In the genomic region with DNA sequence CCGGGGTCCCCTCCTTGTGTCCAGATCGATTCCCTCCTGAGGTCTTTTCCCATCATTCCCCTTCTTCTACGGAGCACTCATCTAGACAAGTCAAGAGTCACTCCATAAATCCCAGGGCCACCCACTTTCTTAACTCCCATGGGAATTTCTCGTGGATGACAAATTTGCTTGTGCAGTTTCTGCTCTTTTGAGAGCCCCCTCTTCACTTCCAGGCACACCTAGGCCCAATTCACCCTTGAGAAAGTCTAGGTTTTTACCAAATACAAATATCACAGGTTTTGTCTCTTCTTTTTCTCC, we compare ENCODE assay signal across 9 cellular contexts. TPM values are rescaled to one million over a fixed set of nuclear protein-coding genes. Genes with fewer than 3 reads are reported as not detected.
DNase-seq lines count a peak whose midpoint lies in the region; ATAC-seq and TF ChIP-seq lines count a peak whose summit lies in the region.
"Had no signal": no experiment of that assay in that cellular context is flagged by ENCODE, and none has a peak within 500 bp of the region (broad histone marks: within the 10 kb centered on the region; RNA-seq: fewer than 3 reads in every experiment).

No MANE protein-coding gene starts in this region.

- H3K27ac ChIP-seq in VCaP (peak overlapping the region; percentile 95), gastroesophageal sphincter (peak overlapping the region; percentile 81 to 96 (median 93)), skeletal muscle tissue (ENCODE audit: low read depth, low read length) (peak overlapping the region; percentile 92)

- TF ChIP-seq CTCF in VCaP (conservative IDR thresholded peaks at IDR 0.05) = no peak
- TF ChIP-seq CTCF in gastroesophageal sphincter (IDR thresholded peaks at IDR 0.05) = no peak

- TF ChIP-seq POLR2A in gastroesophageal sphincter (IDR thresholded peaks at IDR 0.05) = no peak

- no peak for TF ChIP-seq EP300 in gastroesophageal sphincter (IDR thresholded peaks at IDR 0.05)

- peak overlapping the region; percentile 73 to 98 (median 84) for H3K9ac ChIP-seq in skeletal muscle tissue (ENCODE audit: low read depth in 1 of 3, low read length in 3 of 3)

- H3K4me1 ChIP-seq in gastroesophageal sphincter = peaks cover 3 to 36% (median 19%) of the 10 kb centered on the region in 3 donors
- H3K4me1 ChIP-seq in skeletal muscle tissue (ENCODE audit: control insufficient read depth in 3 of 3, insufficient read depth in 3 of 3, low read length in 3 of 3) = peaks cover 22 to 30% (median 22%) of the 10 kb centered on the region in 3 donors

- H3K36me3 ChIP-seq in H7 (replicated peaks; ENCODE audit: control insufficient read depth, insufficient read depth, low read length) = peaks cover 28% of the 10 kb centered on the region
- peaks cover 2 to 66% of the 10 kb centered on the region in 2 donors for H3K36me3 ChIP-seq in gastroesophageal sphincter
- H3K36me3 ChIP-seq in skeletal muscle tissue (ENCODE audit: control insufficient read depth in 3 of 3, insufficient read depth in 3 of 3, low read length in 3 of 3) = peaks cover 53 to 59% (median 56%) of the 10 kb centered on the region in 3 donors

- H3K27me3 ChIP-seq in H7 (ENCODE audit: control insufficient read depth, insufficient read depth, low read length) (no peaks in the 10 kb centered on the region), gastroesophageal sphincter (no peaks in the 10 kb centered on the region), skeletal muscle tissue (ENCODE audit: control insufficient read depth in 3 of 3, insufficient read depth in 3 of 3, low read length in 3 of 3) (no peaks in the 10 kb centered on the region)

- no peak for ATAC-seq in gastroesophageal sphincter
- ATAC-seq in HG03457 (IDR thresholded peaks at IDR 0.05; ENCODE audit: unreplicated experiment) = no peak

- DNase-seq in H7 = no peak
- no peak for DNase-seq in iPS-NIHi7 (ENCODE audit: extremely low spot score)
- no peak for DNase-seq in NCI-H69 (lab: John Stamatoyannopoulos, UW)
- no peak for DNase-seq in inferior parietal cortex (ENCODE audit: extremely low spot score)

- WGBS in gastroesophageal sphincter (ENCODE audit: low coverage in 1 of 2), 2 donors = 4 to 6% methylated on average over 3 to 4 of the region's 4 CpGs

- H3K4me3 ChIP-seq in H7 (ENCODE audit: insufficient read depth, low read depth, low read length) (peak overlapping the region; percentile 89), gastroesophageal sphincter (peak overlapping the region; percentile 94 to 99), skeletal muscle tissue (ENCODE audit: low read length in 3 of 3) (peak overlapping the region; percentile 85 to 97 (median 97))

- no peaks in the 10 kb centered on the region for H3K9me3 ChIP-seq in gastroesophageal sphincter
- H3K9me3 ChIP-seq in skeletal muscle tissue (ENCODE audit: control insufficient read depth in 3 of 3, low read length in 3 of 3) = no peaks in the 10 kb centered on the region

RNA-seq across cellular contexts. Expression of a gene that starts 0.5 kb away (rescaled TPM):
- total RNA-seq in H7 (2014; rRNA removed; shearing (Covaris generic)) = 115 and 130 TPM in 2 replicates
- 100 to 1,000 TPM in 1 of 4 donors, 10 to 100 TPM in 3; 71.1 to 108 (median 77.8) TPM for total RNA-seq in gastroesophageal sphincter
- 44.4 TPM for total RNA-seq in skeletal muscle tissue

RNA-seq across cellular contexts. Expression of a gene that starts 7.2 kb away (rescaled TPM):
- total RNA-seq in H7 (2014; rRNA removed; shearing (Covaris generic)) = not detected in 2 replicates
- total RNA-seq in gastroesophageal sphincter = not detected
- total RNA-seq in skeletal muscle tissue = not detected
- total RNA-seq: HT-29 had no signal

RNA-seq across cellular contexts. Expression of a gene that starts 12.3 kb away (rescaled TPM):
- 0.04 and 0.14 TPM in 2 replicates for total RNA-seq in H7 (2014; rRNA removed; shearing (Covaris generic))
- total RNA-seq in gastroesophageal sphincter (under 1 TPM in 3 of 4 donors, not detected in 1; 0.27 to 0.47 (median 0.27) TPM), skeletal muscle tissue (0.52 TPM)
- total RNA-seq: HT-29 had no signal

RNA-seq across cellular contexts. Expression of a gene that starts 13.6 kb away (rescaled TPM):
- total RNA-seq in H7 (2014; rRNA removed; shearing (Covaris generic)) = 0.62 and 1.7 TPM in 2 replicates
- total RNA-seq in gastroesophageal sphincter (10 to 100 TPM in 3 of 4 donors, 1 to 10 TPM in 1; 9.0 to 26.2 (median 20.6) TPM), skeletal muscle tissue (5.7 TPM)

RNA-seq across cellular contexts. Expression of a gene that starts 22.3 kb away (rescaled TPM):
- 19.3 and 21.3 TPM in 2 replicates for total RNA-seq in H7 (2014; rRNA removed; shearing (Covaris generic))
- total RNA-seq in gastroesophageal sphincter (10 to 100 TPM; 19.1 to 53.2 (median 30.4) TPM), skeletal muscle tissue (18.8 TPM)
